In genomic region chr3:99939834-99940233, GRCh38 we compare ENCODE assay signal across 26 cellular contexts.
DNase-seq lines count a peak whose midpoint lies in the region; ATAC-seq and TF ChIP-seq lines count a peak whose summit lies in the region.
"Had no signal": no experiment of that assay in that cellular context is flagged by ENCODE, and none has a peak within 500 bp of the region (broad histone marks: within the 10 kb centered on the region; RNA-seq: fewer than 3 reads in every experiment).

No MANE protein-coding gene starts in this region.

- H3K27ac ChIP-seq in esophagus squamous epithelium (peak overlapping the region in 3 of 4 donors; percentile 36 to 68 (median 58)), thoracic aorta (peak overlapping the region; percentile 90 to 91)
- H3K27ac ChIP-seq: C4-2B, SK-N-MC, spleen had no signal

- whole genome bisulfite sequencing in esophagus squamous epithelium, 2 donors, result 38 to 77% methylated on average over 1 of the region's 1 CpG

- TF ChIP-seq POLR2A in esophagus squamous epithelium (IDR thresholded peaks at IDR 0.05), result no peak

- no peaks in the 10 kb centered on the region for H3K27me3 Mint-ChIP-seq in chondrocyte (ENCODE audit: low read depth)
- H3K27me3 Mint-ChIP-seq in nephron (ENCODE audit: low read depth), result no peaks in the 10 kb centered on the region
- H3K27me3 Mint-ChIP-seq: activated CD4-positive, alpha-beta memory T cell treated with anti-CD3 and anti-CD28 coated beads, Interleukin-2, amount 10 ng/mL, durations not matched to agents 7 days and 5 days; activated naive CD4-positive, alpha-beta T cell treated with anti-CD3 and anti-CD28 coated beads, Interleukin-2, amount 50 U/mL, for 24 hours; naive B cell; progenitor cell of endocrine pancreas had no signal

- H3K4me1 Mint-ChIP-seq in chondrocyte (ENCODE audit: low read depth) (peaks cover 63% of the 10 kb centered on the region), nephron (peaks cover 41% of the 10 kb centered on the region)

- DNase-seq in chondrocyte (ENCODE audit: low spot score) (no peak), esophagus squamous epithelium (lab: John Stamatoyannopoulos, UW) (no peak), thoracic aorta (ENCODE audit: low spot score) (no peak), NCI-H128 (lab: John Stamatoyannopoulos, UW; ENCODE audit: unreplicated experiment) (no peak), cortex of kidney (lab: John Stamatoyannopoulos, UW) (no peak), T-helper 1 cell (no peak)
- DNase-seq: activated CD4-positive, alpha-beta memory T cell treated with anti-CD3 and anti-CD28 coated beads, Interleukin-2, amount 10 ng/mL, durations not matched to agents 7 days and 5 days; activated CD4-positive, CD25-positive, alpha-beta regulatory T cell treated with anti-CD3 and anti-CD28 coated beads, Interleukin-2, amount 50 U/mL, for 72 hours; caudate nucleus; DMS79 treated with DMSO at 0.1 percent for 48 hours; dorsolateral prefrontal cortex; GF-D8; HCEC 1CT; naive B cell; NCI-H1092; NCI-H1930; RPMI8226; spleen had no signal

- H3K27ac Mint-ChIP-seq in chondrocyte (ENCODE audit: unreplicated experiment) (peak overlapping the region; percentile 13), nephron (peak overlapping the region in 2 of 3 experiments; percentile 11 to 44)
- H3K27ac Mint-ChIP-seq: activated CD4-positive, alpha-beta memory T cell treated with anti-CD3 and anti-CD28 coated beads, Interleukin-2, amount 10 ng/mL, durations not matched to agents 7 days and 5 days; activated naive CD4-positive, alpha-beta T cell treated with anti-CD3 and anti-CD28 coated beads, Interleukin-2, amount 50 U/mL, for 24 hours; activated T-helper 2 cell treated with anti-CD3 and anti-CD28 coated beads, Interferon-gamma antibody, Interleukin-2, Interleukin-4, amounts not matched to agents 10 μg/mL and 5 μg/mL and 100 μg/mL, durations not matched to agents 14 hours and 24 hours and 36 hours; T-helper 1 cell treated with Interleukin-12 subunit alpha and Interleukin-12 subunit beta and Interleukin-4 antibody, amounts not matched to agents 30 μg/mL and 1 μg/mL, for 36 hours had no signal

- intact Hi-C loops in esophagus squamous epithelium (cut with DNase I), result no loop called here

- H3K4me3 Mint-ChIP-seq in chondrocyte (ENCODE audit: unreplicated experiment) (no peak overlapping the region), nephron (no peak overlapping the region)
- H3K4me3 Mint-ChIP-seq: activated CD4-positive, alpha-beta memory T cell treated with anti-CD3 and anti-CD28 coated beads, Interleukin-2, amount 10 ng/mL, durations not matched to agents 7 days and 5 days; activated naive CD4-positive, alpha-beta T cell treated with anti-CD3 and anti-CD28 coated beads, Interleukin-2, amount 50 U/mL, for 24 hours; naive B cell; T-helper 1 cell treated with Interleukin-12 subunit alpha and Interleukin-12 subunit beta and Interleukin-4 antibody, amounts not matched to agents 30 μg/mL and 1 μg/mL, for 36 hours had no signal

- H3K9me3 ChIP-seq in esophagus squamous epithelium, result no peaks in the 10 kb centered on the region
- H3K9me3 ChIP-seq in thoracic aorta, result no peaks in the 10 kb centered on the region
- H3K9me3 ChIP-seq: spleen had no signal

- H3K4me1 ChIP-seq in esophagus squamous epithelium, result peaks cover 12 to 63% (median 22%) of the 10 kb centered on the region in 3 donors
- peaks cover 45 to 83% of the 10 kb centered on the region in 2 donors for H3K4me1 ChIP-seq in thoracic aorta (ENCODE audit: control insufficient read depth in 1 of 2, low read depth in 2 of 2)

- H3K27me3 ChIP-seq in esophagus squamous epithelium (peaks cover 0 to 5% (median 0%) of the 10 kb centered on the region in 4 donors), thoracic aorta (replicated peaks; ENCODE audit: insufficient read depth) (no peaks in the 10 kb centered on the region)
- H3K27me3 ChIP-seq: dorsolateral prefrontal cortex, spleen had no signal

- ATAC-seq in thoracic aorta (ENCODE audit: insufficient number of reproducible peaks, low FRiP score, low read depth), result peak; percentile 42
- no peak for ATAC-seq in HG03442 (IDR thresholded peaks at IDR 0.05; ENCODE audit: unreplicated experiment)

- TF ChIP-seq CTCF in chondrocyte (IDR thresholded peaks at IDR 0.05) (no peak), esophagus squamous epithelium (IDR thresholded peaks at IDR 0.05) (no peak), nephron (IDR thresholded peaks at IDR 0.05; ENCODE audit: unreplicated experiment in 3 of 3) (no peak), thoracic aorta (IDR thresholded peaks at IDR 0.05) (no peak)

- no peaks in the 10 kb centered on the region for H3K9me3 Mint-ChIP-seq in chondrocyte (ENCODE audit: low read depth)
- H3K9me3 Mint-ChIP-seq in nephron, result no peaks in the 10 kb centered on the region
- H3K9me3 Mint-ChIP-seq: activated CD4-positive, alpha-beta memory T cell treated with anti-CD3 and anti-CD28 coated beads, Interleukin-2, amount 10 ng/mL, durations not matched to agents 7 days and 5 days; activated naive CD4-positive, alpha-beta T cell treated with anti-CD3 and anti-CD28 coated beads, Interleukin-2, amount 50 U/mL, for 24 hours; activated T-helper 2 cell treated with anti-CD3 and anti-CD28 coated beads, Interferon-gamma antibody, Interleukin-2, Interleukin-4, amounts not matched to agents 10 μg/mL and 5 μg/mL and 100 μg/mL, durations not matched to agents 14 hours and 24 hours and 36 hours; naive B cell; T-helper 1 cell treated with Interleukin-12 subunit alpha and Interleukin-12 subunit beta and Interleukin-4 antibody, amounts not matched to agents 30 μg/mL and 1 μg/mL, for 36 hours had no signal

- H3K4me3 ChIP-seq in esophagus squamous epithelium, result no peak overlapping the region
- H3K4me3 ChIP-seq in thoracic aorta, result peak overlapping the region; percentile 15
- H3K4me3 ChIP-seq: dorsolateral prefrontal cortex, SK-N-MC, spleen had no signal

- H3K36me3 ChIP-seq in esophagus squamous epithelium (no peaks in the 10 kb centered on the region), thoracic aorta (no peaks in the 10 kb centered on the region)
- H3K36me3 ChIP-seq: spleen had no signal

- H3K36me3 Mint-ChIP-seq in chondrocyte (ENCODE audit: low read depth) (no peaks in the 10 kb centered on the region), nephron (ENCODE audit: low read depth) (no peaks in the 10 kb centered on the region)
